ENCODE assay signal across 1 cellular context in the genomic region with DNA sequence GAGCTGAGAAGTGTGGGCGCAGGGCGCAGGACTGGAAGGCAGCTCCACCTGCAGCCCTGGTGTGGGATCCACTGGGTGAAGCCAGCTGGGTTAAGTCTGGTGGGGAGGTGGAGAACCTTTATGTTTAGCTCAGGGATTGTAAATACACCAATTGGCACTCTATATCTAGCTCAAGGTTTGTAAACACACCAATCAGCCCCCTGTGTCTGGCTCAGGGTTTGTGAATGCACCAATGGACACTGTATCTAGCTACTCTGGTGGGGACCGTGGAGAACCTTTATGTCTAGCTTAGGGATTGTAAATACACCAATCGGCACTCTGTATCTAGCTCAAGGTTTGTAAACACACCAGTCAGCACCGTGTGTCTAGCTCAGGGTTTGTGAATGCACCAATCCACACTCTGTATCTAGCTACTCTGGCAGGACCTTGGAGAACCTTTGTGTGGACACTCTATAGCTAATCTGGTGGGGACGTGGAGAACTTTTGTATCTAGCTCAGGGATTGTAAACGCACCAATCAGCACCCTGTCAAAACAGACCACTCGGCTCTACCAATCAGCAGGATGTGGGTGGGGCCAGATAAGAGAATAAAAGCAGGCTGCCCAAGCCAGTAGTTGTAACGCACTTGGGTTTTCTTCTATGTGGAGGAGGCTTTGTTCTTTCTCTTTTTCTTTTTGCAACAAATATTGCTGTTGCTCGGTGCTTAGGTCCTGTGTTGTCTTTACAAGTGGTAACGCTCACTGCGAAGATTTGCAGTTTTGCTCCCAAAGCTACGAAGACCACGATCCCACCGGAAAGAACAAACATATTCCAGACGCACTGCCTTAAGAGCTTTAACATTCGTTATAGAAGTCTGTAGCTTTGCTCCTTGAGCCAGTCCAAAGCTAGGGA.
TF ChIP-seq lines count a peak whose summit lies in the region.
"Not testable (repeated sequence)": the region's sequence is repeated elsewhere in the genome, so short reads cannot be mapped to it uniquely, and the experiment has no call there.

No MANE protein-coding gene starts in this region.

TF ChIP-seq in HepG2, 621 proteins besides CTCF, POLR2A, EP300 and RAD21 (continued from another document and continues in another):
- TF ChIP-seq, protein P1, sequence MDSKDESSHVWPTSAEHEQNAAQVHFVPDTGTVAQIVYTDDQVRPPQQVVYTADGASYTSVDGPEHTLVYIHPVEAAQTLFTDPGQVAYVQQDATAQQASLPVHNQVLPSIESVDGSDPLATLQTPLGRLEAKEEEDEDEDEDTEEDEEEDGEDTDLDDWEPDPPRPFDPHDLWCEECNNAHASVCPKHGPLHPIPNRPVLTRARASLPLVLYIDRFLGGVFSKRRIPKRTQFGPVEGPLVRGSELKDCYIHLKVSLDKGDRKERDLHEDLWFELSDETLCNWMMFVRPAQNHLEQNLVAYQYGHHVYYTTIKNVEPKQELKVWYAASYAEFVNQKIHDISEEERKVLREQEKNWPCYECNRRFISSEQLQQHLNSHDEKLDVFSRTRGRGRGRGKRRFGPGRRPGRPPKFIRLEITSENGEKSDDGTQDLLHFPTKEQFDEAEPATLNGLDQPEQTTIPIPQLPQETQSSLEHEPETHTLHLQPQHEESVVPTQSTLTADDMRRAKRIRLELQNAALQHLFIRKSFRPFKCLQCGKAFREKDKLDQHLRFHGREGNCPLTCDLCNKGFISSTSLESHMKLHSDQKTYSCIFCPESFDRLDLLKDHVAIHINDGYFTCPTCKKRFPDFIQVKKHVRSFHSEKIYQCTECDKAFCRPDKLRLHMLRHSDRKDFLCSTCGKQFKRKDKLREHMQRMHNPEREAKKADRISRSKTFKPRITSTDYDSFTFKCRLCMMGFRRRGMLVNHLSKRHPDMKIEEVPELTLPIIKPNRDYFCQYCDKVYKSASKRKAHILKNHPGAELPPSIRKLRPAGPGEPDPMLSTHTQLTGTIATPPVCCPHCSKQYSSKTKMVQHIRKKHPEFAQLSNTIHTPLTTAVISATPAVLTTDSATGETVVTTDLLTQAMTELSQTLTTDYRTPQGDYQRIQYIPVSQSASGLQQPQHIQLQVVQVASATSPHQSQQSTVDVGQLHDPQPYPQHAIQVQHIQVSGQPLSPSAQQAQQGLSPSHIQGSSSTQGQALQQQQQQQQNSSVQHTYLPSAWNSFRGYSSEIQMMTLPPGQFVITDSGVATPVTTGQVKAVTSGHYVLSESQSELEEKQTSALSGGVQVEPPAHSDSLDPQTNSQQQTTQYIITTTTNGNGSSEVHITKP (CRISPR knock-in tag; IDR thresholded peaks at IDR 0.05; ENCODE audit: low read depth) = peak; percentile 46
- TF ChIP-seq CBFB (CRISPR knock-in tag; IDR thresholded peaks at IDR 0.05) (peak; percentile 86), ZNF749 (CRISPR knock-in tag; IDR thresholded peaks at IDR 0.05; ENCODE audit: borderline replicate concordance) (peak; percentile 70; the same call in 1 of the 2 replicates), FOSL2 (CRISPR knock-in tag; IDR thresholded peaks at IDR 0.05) (peak; percentile 27), ZBTB7B (CRISPR knock-in tag; IDR thresholded peaks at IDR 0.05) (0 out of 2 replicates have a peak, but pooled peaks have one; percentile 34), RBFOX2 (IDR thresholded peaks at IDR 0.05; ENCODE audit: low read depth, low read length) (peak; percentile 89), MEF2D (CRISPR knock-in tag; IDR thresholded peaks at IDR 0.05) (peak; percentile 53; the same call in 1 of the 2 replicates), HOXA3 (CRISPR knock-in tag; IDR thresholded peaks at IDR 0.05) (peak; percentile 52), PRDM15 (CRISPR knock-in tag; IDR thresholded peaks at IDR 0.05) (0 out of 2 replicates have a peak, but pooled peaks have one; percentile 56), FOXK1 (CRISPR knock-in tag; IDR thresholded peaks at IDR 0.05; ENCODE audit: borderline replicate concordance, low read depth) (peak; percentile 50), ZNF615 (CRISPR knock-in tag; IDR thresholded peaks at IDR 0.05; ENCODE audit: borderline replicate concordance) (peak; percentile 28; the same call in 1 of the 2 replicates), HBP1 (CRISPR knock-in tag; IDR thresholded peaks at IDR 0.05; ENCODE audit: low read depth) (peak; percentile 80; the same call in 1 of the 2 replicates), SNAPC2 (CRISPR knock-in tag; IDR thresholded peaks at IDR 0.05) (peak; percentile 72; the same call in 1 of the 2 replicates), ZNF792 (CRISPR knock-in tag; IDR thresholded peaks at IDR 0.05) (peak; percentile 66; the same call in 1 of the 2 replicates), ZNF629 (CRISPR knock-in tag; conservative IDR thresholded peaks at IDR 0.05) (peak; percentile 10; the same call in 1 of the 2 replicates), RXRA (CRISPR knock-in tag; IDR thresholded peaks at IDR 0.05) (0 out of 2 replicates have a peak, but pooled peaks have one; percentile 1), PITX1 (CRISPR knock-in tag; IDR thresholded peaks at IDR 0.05) (peak; percentile 19; the same call in 1 of the 2 replicates), HINFP (CRISPR knock-in tag; IDR thresholded peaks at IDR 0.05; ENCODE audit: low read depth) (0 out of 2 replicates have a peak, but pooled peaks have one; percentile 41), TGIF2 (CRISPR knock-in tag; IDR thresholded peaks at IDR 0.05) (0 out of 2 replicates have a peak, but pooled peaks have one; percentile 17), E2F1 (CRISPR knock-in tag; IDR thresholded peaks at IDR 0.05) (peak; percentile 49; the same call in 1 of the 2 replicates), ZNF772 (CRISPR knock-in tag; IDR thresholded peaks at IDR 0.05) (peak; percentile 46; the same call in 1 of the 2 replicates), ZNF329 (CRISPR knock-in tag; IDR thresholded peaks at IDR 0.05; ENCODE audit: low read depth) (peak; percentile 36; the same call in 1 of the 2 replicates), ZEB1 (IDR thresholded peaks at IDR 0.05; ENCODE audit: insufficient replicate concordance, low read depth) (peak; percentile 93), ZNF773 (CRISPR knock-in tag; IDR thresholded peaks at IDR 0.05; ENCODE audit: borderline replicate concordance) (peak; percentile 85), SMAD3 (CRISPR knock-in tag; IDR thresholded peaks at IDR 0.05) (peak; percentile 24; the same call in 1 of the 2 replicates), KLF9 (CRISPR knock-in tag; IDR thresholded peaks at IDR 0.05; ENCODE audit: low read depth) (0 out of 2 replicates have a peak, but pooled peaks have one; percentile 45), ZNF556 (CRISPR knock-in tag; IDR thresholded peaks at IDR 0.05; ENCODE audit: borderline replicate concordance) (0 out of 2 replicates have a peak, but pooled peaks have one; percentile 60), ZNF777 (CRISPR knock-in tag; IDR thresholded peaks at IDR 0.05) (peak; percentile 47; the same call in 1 of the 2 replicates), CREM (IDR thresholded peaks at IDR 0.05) (peak; percentile 78; the same call in 1 of the 2 replicates), MIER2 (CRISPR knock-in tag; IDR thresholded peaks at IDR 0.05) (peak; percentile 56; the same call in 1 of the 2 replicates), ATF4 (CRISPR knock-in tag; IDR thresholded peaks at IDR 0.05) (peak; percentile 62 to 64; a peak in 3 of 4 replicates)
- TF ChIP-seq, protein P2, sequence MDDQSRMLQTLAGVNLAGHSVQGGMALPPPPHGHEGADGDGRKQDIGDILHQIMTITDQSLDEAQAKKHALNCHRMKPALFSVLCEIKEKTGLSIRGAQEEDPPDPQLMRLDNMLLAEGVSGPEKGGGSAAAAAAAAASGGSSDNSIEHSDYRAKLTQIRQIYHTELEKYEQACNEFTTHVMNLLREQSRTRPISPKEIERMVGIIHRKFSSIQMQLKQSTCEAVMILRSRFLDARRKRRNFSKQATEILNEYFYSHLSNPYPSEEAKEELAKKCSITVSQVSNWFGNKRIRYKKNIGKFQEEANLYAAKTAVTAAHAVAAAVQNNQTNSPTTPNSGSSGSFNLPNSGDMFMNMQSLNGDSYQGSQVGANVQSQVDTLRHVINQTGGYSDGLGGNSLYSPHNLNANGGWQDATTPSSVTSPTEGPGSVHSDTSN (CRISPR knock-in tag; IDR thresholded peaks at IDR 0.05; ENCODE audit: borderline replicate concordance) = 0 out of 2 replicates have a peak, but pooled peaks have one; percentile 40
- TF ChIP-seq, protein P3, sequence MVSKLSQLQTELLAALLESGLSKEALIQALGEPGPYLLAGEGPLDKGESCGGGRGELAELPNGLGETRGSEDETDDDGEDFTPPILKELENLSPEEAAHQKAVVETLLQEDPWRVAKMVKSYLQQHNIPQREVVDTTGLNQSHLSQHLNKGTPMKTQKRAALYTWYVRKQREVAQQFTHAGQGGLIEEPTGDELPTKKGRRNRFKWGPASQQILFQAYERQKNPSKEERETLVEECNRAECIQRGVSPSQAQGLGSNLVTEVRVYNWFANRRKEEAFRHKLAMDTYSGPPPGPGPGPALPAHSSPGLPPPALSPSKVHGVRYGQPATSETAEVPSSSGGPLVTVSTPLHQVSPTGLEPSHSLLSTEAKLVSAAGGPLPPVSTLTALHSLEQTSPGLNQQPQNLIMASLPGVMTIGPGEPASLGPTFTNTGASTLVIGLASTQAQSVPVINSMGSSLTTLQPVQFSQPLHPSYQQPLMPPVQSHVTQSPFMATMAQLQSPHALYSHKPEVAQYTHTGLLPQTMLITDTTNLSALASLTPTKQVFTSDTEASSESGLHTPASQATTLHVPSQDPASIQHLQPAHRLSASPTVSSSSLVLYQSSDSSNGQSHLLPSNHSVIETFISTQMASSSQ (IDR thresholded peaks at IDR 0.05; ENCODE audit: low read depth) = peak; percentile 28; the same call in 1 of the 2 replicates
- TF ChIP-seq, protein P3 (CRISPR knock-in tag; IDR thresholded peaks at IDR 0.05; ENCODE audit: borderline replicate concordance) = 0 out of 2 replicates have a peak, but pooled peaks have one; percentile 47
- not testable (repeated sequence) for TF ChIP-seq CREM (CRISPR knock-in tag; IDR thresholded peaks at IDR 0.05)
